In the genomic region with DNA sequence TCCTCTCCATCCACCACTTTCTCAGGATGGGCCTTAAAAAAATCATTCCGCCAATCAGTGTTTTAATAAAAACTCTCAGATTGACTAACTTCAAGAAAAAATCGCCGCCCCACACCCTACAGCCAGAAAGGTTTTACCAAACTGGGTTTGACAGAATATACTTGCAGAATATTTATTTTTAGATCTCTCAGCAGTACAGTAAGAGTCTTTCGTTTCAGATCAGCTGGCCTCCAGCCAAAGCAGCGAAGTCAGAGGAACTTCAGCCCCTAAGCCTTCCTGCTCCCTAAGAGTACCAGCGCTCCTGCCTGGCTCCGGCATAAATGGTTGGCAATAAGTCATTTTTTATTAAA, we compare ENCODE assay signal across 9 cellular contexts. TPM values are rescaled to one million over a fixed set of nuclear protein-coding genes. Genes with fewer than 3 reads are reported as not detected.
A peak's percentile ranks its signal among the peaks of the same experiment; 100 is the strongest.
DNase-seq lines count a peak whose midpoint lies in the region; ATAC-seq, FAIRE-seq and TF ChIP-seq lines count a peak whose summit lies in the region.
"Had no signal": no experiment of that assay in that cellular context is flagged by ENCODE, and none has a peak within 500 bp of the region (broad histone marks: within the 10 kb centered on the region; RNA-seq: fewer than 3 reads in every experiment).

No MANE protein-coding gene starts in this region.

- H3K36me3 Mint-ChIP-seq in activated CD8-positive, alpha-beta memory T cell treated with anti-CD3 and anti-CD28 coated beads, Interleukin-2, amount 10 ng/mL, durations not matched to agents 7 days and 5 days = peaks cover 35% of the 10 kb centered on the region
- H3K36me3 Mint-ChIP-seq in progenitor cell of endocrine pancreas (ENCODE audit: insufficient read depth) = peaks cover 17% of the 10 kb centered on the region

- H3K4me3 ChIP-seq in pancreas = no peak overlapping the region

- peak overlapping the region in 2 of 4 donors; percentile 53 to 63 for H3K27ac ChIP-seq in pancreas

- H3K9me3 Mint-ChIP-seq in activated CD8-positive, alpha-beta memory T cell treated with anti-CD3 and anti-CD28 coated beads, Interleukin-2, amount 10 ng/mL, durations not matched to agents 7 days and 5 days (ENCODE audit: low read depth) = no peaks in the 10 kb centered on the region
- H3K9me3 Mint-ChIP-seq in progenitor cell of endocrine pancreas (ENCODE audit: low read depth) = no peaks in the 10 kb centered on the region

- peak overlapping the region; percentile 84 for H3K27ac Mint-ChIP-seq in activated CD8-positive, alpha-beta memory T cell treated with anti-CD3 and anti-CD28 coated beads, Interleukin-2, amount 10 ng/mL, durations not matched to agents 7 days and 5 days
- H3K27ac Mint-ChIP-seq in progenitor cell of endocrine pancreas = no peak overlapping the region

- FAIRE-seq in pancreas (lab: Jason Lieb, UNC) = no peak

- TF ChIP-seq CTCF in pancreas (IDR thresholded peaks at IDR 0.05) (no peak), progenitor cell of endocrine pancreas (IDR thresholded peaks at IDR 0.05; ENCODE audit: unreplicated experiment) (no peak)

- no peaks in the 10 kb centered on the region for H3K9me3 ChIP-seq in pancreas

- CTCF ChIA-PET in activated CD8-positive, alpha-beta memory T cell treated with anti-CD3 and anti-CD28 coated beads, Interleukin-2, amount 10 ng/mL, durations not matched to agents 7 days and 5 days (lab: Charles Lee) = interaction anchor here (2.0 kb wide), 1 partner anchor 25 kb away, joined by 4 read pairs; a partner anchor contains a TSS

- H3K27me3 ChIP-seq in pancreas = no peaks in the 10 kb centered on the region

- ATAC-seq in activated CD8-positive, alpha-beta memory T cell treated with anti-CD3 and anti-CD28 coated beads, Interleukin-2, amount 10 ng/mL, durations not matched to agents 7 days and 5 days = peak; percentile 29
- ATAC-seq in HG02884 (IDR thresholded peaks at IDR 0.05; ENCODE audit: unreplicated experiment) = peak; percentile 46
- peak in 3 of 4 donors; percentile 56 to 70 (median 57) for ATAC-seq in pancreas

- peak; percentile 49 for DNase-seq in activated CD8-positive, alpha-beta memory T cell treated with anti-CD3 and anti-CD28 coated beads, Interleukin-2, amount 10 ng/mL, durations not matched to agents 7 days and 5 days
- DNase-seq in activated CD8-positive, alpha-beta memory T cell treated with anti-CD3 and anti-CD28 coated beads for 24 hours = no peak
- DNase-seq in RPMI7951 (ENCODE audit: low read depth) (peak; percentile 81), fibroblast of gingiva (ENCODE audit: low read depth) (peak; percentile 71), pancreas (peak in 2 of 6 donors; percentile 39 to 60), NCI-H524 (lab: John Stamatoyannopoulos, UW) (no peak), progenitor cell of endocrine pancreas (ENCODE audit: low spot score, unreplicated experiment) (no peak)

- H3K4me1 ChIP-seq in pancreas = no peaks in the 10 kb centered on the region

- intact Hi-C loops in pancreas (cut with DNase I) = no loop called here

- H3K27me3 Mint-ChIP-seq in activated CD8-positive, alpha-beta memory T cell treated with anti-CD3 and anti-CD28 coated beads, Interleukin-2, amount 10 ng/mL, durations not matched to agents 7 days and 5 days = no peaks in the 10 kb centered on the region
- H3K27me3 Mint-ChIP-seq in progenitor cell of endocrine pancreas = no peaks in the 10 kb centered on the region
- H3K27me3 Mint-ChIP-seq: activated naive CD8-positive, alpha-beta T cell had no signal

- 72 to 73% methylated on average over 7 of the region's 7 CpGs for WGBS in pancreas, 2 donors

- peak overlapping the region; percentile 38 for H3K4me3 Mint-ChIP-seq in activated CD8-positive, alpha-beta memory T cell treated with anti-CD3 and anti-CD28 coated beads, Interleukin-2, amount 10 ng/mL, durations not matched to agents 7 days and 5 days
- H3K4me3 Mint-ChIP-seq in progenitor cell of endocrine pancreas (ENCODE audit: low read depth) = no peak overlapping the region
- H3K4me3 Mint-ChIP-seq: activated naive CD8-positive, alpha-beta T cell had no signal

- H3K4me1 Mint-ChIP-seq in activated CD8-positive, alpha-beta memory T cell treated with anti-CD3 and anti-CD28 coated beads, Interleukin-2, amount 10 ng/mL, durations not matched to agents 7 days and 5 days = peaks cover 24% of the 10 kb centered on the region
- peaks cover 11% of the 10 kb centered on the region for H3K4me1 Mint-ChIP-seq in progenitor cell of endocrine pancreas (ENCODE audit: low read depth)

- peaks cover 2 to 31% (median 3%) of the 10 kb centered on the region in 3 donors for H3K36me3 ChIP-seq in pancreas

RNA-seq across cellular contexts. Expression of a gene that starts 24.7 kb away (rescaled TPM):
- total RNA-seq in activated CD8-positive, alpha-beta memory T cell treated with anti-CD3 and anti-CD28 coated beads, Interleukin-2, amount 10 ng/mL, durations not matched to agents 7 days and 5 days = 10 to 100 TPM; 25.1 to 26.0 TPM
- 41.9 and 43.9 TPM in 2 replicates for total RNA-seq in RPMI7951 (2014; rRNA removed; shearing (Covaris generic))
- total RNA-seq in pancreas (1 to 10 TPM; 3.3 to 8.4 (median 6.5) TPM), progenitor cell of endocrine pancreas (34.3 and 34.7 TPM in 2 replicates)
- polyA plus RNA-seq in pancreas = 1 to 10 TPM; 6.4 to 7.8 TPM

Comparison
In these comparisons a context has a peak if more than half of its experiments do, and no peak if none do; other contexts are left out.
1. DNase-seq: peak in activated CD8-positive, alpha-beta memory T cell treated with anti-CD3 and anti-CD28 coated beads, Interleukin-2, amount 10 ng/mL, durations not matched to agents 7 days and 5 days (single experiment), RPMI7951 (single experiment) and fibroblast of gingiva (single experiment); none in activated CD8-positive, alpha-beta memory T cell treated with anti-CD3 and anti-CD28 coated beads for 24 hours (single experiment), NCI-H524 (0 of 2) and progenitor cell of endocrine pancreas (single experiment).
2. Peak in every context shown above with its lines, with median percentiles within 50 percentile points of each other: ATAC-seq.